In the genomic region with DNA sequence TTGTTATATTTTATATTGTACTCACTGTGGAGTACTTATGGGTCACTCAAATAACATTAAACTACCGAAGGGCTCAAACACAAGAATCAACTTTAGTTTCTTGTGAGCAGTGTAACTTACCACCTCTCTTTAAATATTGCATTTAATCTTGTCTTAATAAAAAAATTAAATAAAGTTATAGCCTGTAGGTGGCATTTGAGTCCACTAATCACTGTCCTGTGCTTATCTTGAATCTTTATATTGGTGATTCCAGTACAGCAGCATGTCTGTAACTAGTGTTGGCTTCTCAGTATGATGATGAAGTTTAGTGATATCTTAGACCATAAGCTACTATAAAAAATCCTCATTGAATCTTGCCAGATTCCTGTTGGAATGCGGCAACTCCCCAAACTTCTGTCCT, we compare ENCODE assay signal across 12 cellular contexts.
DNase-seq lines count a peak whose midpoint lies in the region; ATAC-seq and TF ChIP-seq lines count a peak whose summit lies in the region.
"Had no signal": no experiment of that assay in that cellular context is flagged by ENCODE, and none has a peak within 500 bp of the region (broad histone marks: within the 10 kb centered on the region; RNA-seq: fewer than 3 reads in every experiment).

No MANE protein-coding gene starts in this region.

- H3K27ac Mint-ChIP-seq in MCF 10A (ENCODE audit: low read depth, unreplicated experiment), result no peak overlapping the region
- H3K27ac Mint-ChIP-seq: CD14-positive monocyte had no signal

- no peaks in the 10 kb centered on the region for H3K27me3 Mint-ChIP-seq in MCF 10A (ENCODE audit: insufficient read depth, unreplicated experiment)

- in situ Hi-C loops in mammary epithelial cell (cut with MboI; ENCODE audit: low sequenced_read_pairs in 2 of 2), result no loop called here

- H3K4me3 Mint-ChIP-seq in MCF 10A (ENCODE audit: unreplicated experiment), result no peak overlapping the region
- H3K4me3 Mint-ChIP-seq: CD14-positive monocyte had no signal

- H3K4me3 ChIP-seq in mammary epithelial cell (replicated peaks in 1 of 3; ENCODE audit: insufficient read depth in 1 of 3, low read depth in 2 of 3, low read length in 3 of 3), result no peak overlapping the region
- H3K4me3 ChIP-seq in fibroblast of mammary gland (ENCODE audit: control insufficient read depth, low read depth, low read length), result no peak overlapping the region

- ATAC-seq in GM18909 (IDR thresholded peaks at IDR 0.05; ENCODE audit: poor library complexity, unreplicated experiment), result no peak

- 84% methylated on average over 2 of the region's 2 CpGs for WGBS in mammary epithelial cell (ENCODE audit: low coverage, missing lambda C conversion rate)

- H3K27ac ChIP-seq in mammary epithelial cell (ENCODE audit: insufficient read depth, low read depth, low read length), result no peak overlapping the region

- no peaks in the 10 kb centered on the region for H3K4me1 ChIP-seq in mammary epithelial cell (ENCODE audit: insufficient read depth, low read length)

- H3K9ac ChIP-seq in mammary epithelial cell (ENCODE audit: insufficient read depth, low read length), result no peak overlapping the region

- POLR2A ChIA-PET in MCF 10A (lab: Yijun Ruan, JAX), result interaction anchor here (0.8 kb wide), 1 partner anchor 463 kb away, joined by 3 read pairs; no protein-coding TSS in a partner anchor

- H4K20me1 ChIP-seq in mammary epithelial cell (ENCODE audit: insufficient read depth, low read length), result no peaks in the 10 kb centered on the region

- DNase-seq in MCF 10A (ENCODE audit: unreplicated experiment), result peak; percentile 33
- DNase-seq in mammary epithelial cell, result no peak
- peak; percentile 5 for DNase-seq in RPMI7951 (ENCODE audit: low read depth)
- DNase-seq in fibroblast of mammary gland (ENCODE audit: low read depth), result peak; percentile 47
- peak; percentile 13 for DNase-seq in stromal cell of bone marrow (ENCODE audit: low read depth)
- no peak for DNase-seq in NCI-H2107 (lab: John Stamatoyannopoulos, UW)
- DNase-seq in islet precursor cell, result no peak
- DNase-seq: anterior cingulate cortex; stimulated activated CD4-positive, alpha-beta T cell treated with anti-CD3 and anti-CD28 coated beads, Interleukin-12 subunit alpha, Interleukin-12 subunit beta, amount 100 ng/mL, for 4 hours; T-helper 1 cell had no signal

- CTCF ChIA-PET in MCF 10A (lab: Yijun Ruan, JAX), result interaction anchor here (0.6 to 4.4 kb wide), 20 partner anchors 9 to 731 kb away, joined by 3 to 37 read pairs (median 4); no protein-coding TSS in a partner anchor
- CTCF ChIA-PET in mammary epithelial cell (lab: Charles Lee; ENCODE audit: low non-redundant PET), result no interaction called here

- H3K36me3 ChIP-seq in mammary epithelial cell (ENCODE audit: insufficient read depth, low read length), result no peaks in the 10 kb centered on the region

- H3K79me2 ChIP-seq in mammary epithelial cell (ENCODE audit: insufficient read depth, low read length), result no peaks in the 10 kb centered on the region

- H3K4me2 ChIP-seq in mammary epithelial cell (ENCODE audit: insufficient read depth, low read depth, low read length), result no peak overlapping the region

- no peaks in the 10 kb centered on the region for H3K36me3 Mint-ChIP-seq in MCF 10A (ENCODE audit: insufficient read depth, unreplicated experiment)
- H3K36me3 Mint-ChIP-seq: CD14-positive monocyte had no signal

- no peaks in the 10 kb centered on the region for H3K27me3 ChIP-seq in mammary epithelial cell (ENCODE audit: insufficient read depth, low read length)

- no peaks in the 10 kb centered on the region for H3K9me3 ChIP-seq in mammary epithelial cell (replicated peaks; ENCODE audit: insufficient read depth, low read length)

- dilution Hi-C loops in mammary epithelial cell (cut with HindIII; ENCODE audit: low sequenced_read_pairs), result no loop called here

- peaks cover 11% of the 10 kb centered on the region for H3K4me1 Mint-ChIP-seq in MCF 10A (ENCODE audit: insufficient read depth, unreplicated experiment)
- H3K4me1 Mint-ChIP-seq: CD14-positive monocyte had no signal

- no TSS peak for BruUV-seq in MCF 10A (replicated peaks; lab: Mats Ljungman, UMichigan)
- no TSS peak for BruUV-seq in mammary epithelial cell (replicated peaks; lab: Mats Ljungman, UMichigan)

- TF ChIP-seq CTCF in MCF 10A (IDR thresholded peaks at IDR 0.05; ENCODE audit: unreplicated experiment), result peak; percentile 34
- TF ChIP-seq CTCF in mammary epithelial cell (conservative IDR thresholded peaks at IDR 0.05 in 1 of 2, IDR thresholded peaks at IDR 0.05 in 1 of 2; ENCODE audit: extremely low read depth in 1 of 2, insufficient read depth in 1 of 2, low read depth in 1 of 2, low read length in 2 of 2), result peak in 1 of 2 donors; percentile 39
- TF ChIP-seq CTCF in fibroblast of mammary gland (conservative IDR thresholded peaks at IDR 0.05; ENCODE audit: control insufficient read depth, insufficient read depth, low read depth, low read length), result peak; percentile 34

- intact Hi-C loops in MCF 10A (cut with micrococcal nuclease), result loop anchor here (1.0 kb wide), 3 partner anchors 515 to 860 kb away; no protein-coding TSS in a partner anchor
- intact Hi-C loops in mammary epithelial cell (cut with micrococcal nuclease), result loop anchor here (5.0 kb wide), 2 partner anchors 471 to 859 kb away; no protein-coding TSS in a partner anchor

- peaks cover 17% of the 10 kb centered on the region for H3K9me3 Mint-ChIP-seq in MCF 10A (ENCODE audit: unreplicated experiment)

- H2AFZ ChIP-seq in mammary epithelial cell (ENCODE audit: low read depth, low read length), result no peak overlapping the region

Comparison
In these comparisons a context has a peak if more than half of its experiments do, and no peak if none do; other contexts are left out.
1. DNase-seq: peak in MCF 10A (single experiment), RPMI7951 (single experiment), fibroblast of mammary gland (single experiment) and stromal cell of bone marrow (single experiment); none in mammary epithelial cell (single experiment), NCI-H2107 (single experiment) and islet precursor cell (single experiment).